In the genomic region with DNA sequence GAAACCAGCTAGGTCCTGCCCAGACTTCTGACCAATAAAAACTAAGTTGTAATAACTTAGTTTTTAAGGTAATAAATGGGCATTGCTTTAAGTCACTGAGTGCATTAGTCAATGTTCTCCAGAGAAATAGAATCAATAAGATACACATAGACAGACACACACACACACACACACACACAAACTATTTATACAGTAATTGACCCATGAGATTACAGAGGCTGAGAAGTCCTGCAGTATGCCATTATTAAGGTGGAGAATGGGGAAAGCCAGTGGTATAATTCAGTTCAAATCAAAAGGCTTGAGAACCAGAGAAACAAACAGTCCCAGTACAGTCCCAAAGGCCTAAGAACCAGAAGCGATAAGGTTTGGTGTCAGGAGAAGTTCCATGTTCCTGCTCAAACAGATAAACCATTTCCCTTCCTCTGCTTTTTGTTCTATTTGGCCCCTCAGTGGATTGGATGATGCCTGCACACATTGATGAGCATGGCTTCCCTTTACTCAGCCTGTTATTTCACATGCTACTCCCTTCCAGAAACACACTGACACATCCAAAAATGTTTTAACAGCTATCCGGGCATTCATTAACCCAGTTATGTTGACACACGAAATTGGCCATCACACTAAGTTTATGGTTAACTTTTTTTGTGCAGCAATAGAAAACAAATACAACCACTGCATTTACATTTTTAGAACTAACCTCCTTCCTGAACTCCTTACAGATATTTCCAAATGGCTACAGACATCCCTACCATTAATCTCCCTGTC, we compare ENCODE assay signal across 20 cellular contexts.
A peak's percentile ranks its signal among the peaks of the same experiment; 100 is the strongest.
DNase-seq lines count a peak whose midpoint lies in the region; ATAC-seq and TF ChIP-seq lines count a peak whose summit lies in the region.
"Had no signal": no experiment of that assay in that cellular context is flagged by ENCODE, and none has a peak within 500 bp of the region (broad histone marks: within the 10 kb centered on the region; RNA-seq: fewer than 3 reads in every experiment).

No MANE protein-coding gene starts in this region.

- ATAC-seq in body of pancreas = peak; percentile 50
- peak; percentile 88 for ATAC-seq in left lobe of liver
- no peak for ATAC-seq in HG03432 (IDR thresholded peaks at IDR 0.05; ENCODE audit: unreplicated experiment)

- WGBS in body of pancreas, 2 donors = 16 to 30% methylated on average over 3 of the region's 3 CpGs

- intact Hi-C loops in body of pancreas (cut with DNase I) = no loop called here

- DNase-seq in OCI-M1 (lab: John Stamatoyannopoulos, UW) (peak; percentile 30), body of pancreas (no peak), left lobe of liver (ENCODE audit: low spot score) (no peak), mesothelial cell of epicardium (ENCODE audit: low spot score in 2 of 2, unreplicated experiment in 2 of 2) (no peak), cerebellum (ENCODE audit: low spot score) (no peak), erythroblast (lab: John Stamatoyannopoulos, UW) (no peak)
- DNase-seq: BE2C; CD4-positive, CD25-positive, alpha-beta regulatory T cell; DMS79; H7; IMR-90; NCI-H1105 treated with DMSO at 0.1 percent for 48 hours; NCI-H2029 treated with DMSO at 0.1 percent for 48 hours; NCI-H345; NCI-H524; NCI-H82; Peyer's patch; SJCRH30 had no signal

- no peak for TF ChIP-seq CTCF in body of pancreas (IDR thresholded peaks at IDR 0.05)
- no peak for TF ChIP-seq CTCF in mesothelial cell of epicardium (IDR thresholded peaks at IDR 0.05; ENCODE audit: unreplicated experiment)

- H3K27ac ChIP-seq in body of pancreas = peak overlapping the region in 1 of 4 donors; percentile 34
- H3K27ac ChIP-seq: HL-60, Peyer's patch, SJCRH30 had no signal

- no peak overlapping the region for H3K4me3 Mint-ChIP-seq in mesothelial cell of epicardium
- H3K4me3 Mint-ChIP-seq: CD4-positive, CD25-positive, alpha-beta regulatory T cell had no signal

- H3K27me3 Mint-ChIP-seq in mesothelial cell of epicardium (ENCODE audit: low read depth) = no peaks in the 10 kb centered on the region
- H3K27me3 Mint-ChIP-seq: CD4-positive, CD25-positive, alpha-beta regulatory T cell had no signal

- no peaks in the 10 kb centered on the region for H3K27me3 ChIP-seq in body of pancreas
- H3K27me3 ChIP-seq: BE2C, Peyer's patch, SJCRH30 had no signal

- H3K27ac Mint-ChIP-seq in mesothelial cell of epicardium = no peak overlapping the region

- H3K9me3 Mint-ChIP-seq in mesothelial cell of epicardium = peaks cover 13% of the 10 kb centered on the region

- H3K4me3 ChIP-seq in body of pancreas = no peak overlapping the region
- H3K4me3 ChIP-seq: Peyer's patch, SJCRH30 had no signal

- no peaks in the 10 kb centered on the region for H3K9me3 ChIP-seq in body of pancreas
- H3K9me3 ChIP-seq: BE2C, Peyer's patch, SJCRH30 had no signal

- H3K36me3 Mint-ChIP-seq in mesothelial cell of epicardium = no peaks in the 10 kb centered on the region
- H3K36me3 Mint-ChIP-seq: CD4-positive, CD25-positive, alpha-beta regulatory T cell had no signal

- H3K4me1 Mint-ChIP-seq in mesothelial cell of epicardium = peaks cover 7% of the 10 kb centered on the region
- H3K4me1 Mint-ChIP-seq: CD4-positive, CD25-positive, alpha-beta regulatory T cell had no signal

- H3K4me1 ChIP-seq in body of pancreas = peaks cover 14% of the 10 kb centered on the region
- H3K4me1 ChIP-seq: BE2C, Peyer's patch, SJCRH30 had no signal

- H3K36me3 ChIP-seq in body of pancreas (replicated peaks in 1 of 2; ENCODE audit: insufficient read depth in 1 of 2, low read depth in 2 of 2) = no peaks in the 10 kb centered on the region
- H3K36me3 ChIP-seq: BE2C, Peyer's patch, SJCRH30 had no signal

- TF ChIP-seq POLR2A in body of pancreas (IDR thresholded peaks at IDR 0.05) (no peak), erythroblast (IDR thresholded peaks at IDR 0.05; ENCODE audit: low read length) (no peak)
